1 cellular context compared by ENCODE assay signal in the genomic region with DNA sequence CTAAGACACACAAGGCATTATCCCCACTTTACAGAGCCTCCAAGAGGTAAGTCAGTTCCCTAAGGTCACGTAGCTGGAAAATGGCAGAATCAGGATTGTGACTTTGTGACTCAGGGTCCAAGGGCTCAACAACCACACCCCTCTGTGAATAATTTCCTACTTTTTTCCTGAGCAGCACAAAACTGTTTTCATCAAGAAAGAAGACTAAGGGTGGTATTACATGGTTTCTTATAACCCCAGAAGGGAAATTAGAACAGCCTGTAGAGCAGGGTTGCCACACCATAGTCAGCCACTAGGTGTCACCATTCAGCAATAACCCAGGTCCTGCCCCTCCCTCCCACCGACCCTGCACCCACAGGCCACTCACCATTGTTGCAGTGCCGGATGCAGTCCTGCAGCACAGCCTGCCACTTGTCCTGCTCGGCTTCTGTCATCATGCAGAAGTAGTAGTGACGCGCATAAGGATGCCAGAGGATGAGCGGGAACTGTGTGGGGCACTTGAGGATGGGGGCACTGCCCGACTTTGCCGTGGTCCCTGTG.
A peak's percentile ranks its signal among the peaks of the same experiment; 100 is the strongest.
TF ChIP-seq lines count a peak whose summit lies in the region.

No MANE protein-coding gene starts in this region.

TF ChIP-seq in K562, 482 proteins besides CTCF, POLR2A, EP300 and RAD21 (continued from another document):
- no peak for TF ChIP-seq BCL6 (CRISPR knock-in tag; IDR thresholded peaks at IDR 0.05)
- no peak for TF ChIP-seq POU5F1 (IDR thresholded peaks at IDR 0.05; ENCODE audit: borderline replicate concordance, low read depth, low read length, partially characterized antibody)
- TF ChIP-seq MTA3 (IDR thresholded peaks at IDR 0.05; ENCODE audit: borderline replicate concordance): peak; percentile 49; the same call in 1 of the 2 replicates
- TF ChIP-seq, protein P1, sequence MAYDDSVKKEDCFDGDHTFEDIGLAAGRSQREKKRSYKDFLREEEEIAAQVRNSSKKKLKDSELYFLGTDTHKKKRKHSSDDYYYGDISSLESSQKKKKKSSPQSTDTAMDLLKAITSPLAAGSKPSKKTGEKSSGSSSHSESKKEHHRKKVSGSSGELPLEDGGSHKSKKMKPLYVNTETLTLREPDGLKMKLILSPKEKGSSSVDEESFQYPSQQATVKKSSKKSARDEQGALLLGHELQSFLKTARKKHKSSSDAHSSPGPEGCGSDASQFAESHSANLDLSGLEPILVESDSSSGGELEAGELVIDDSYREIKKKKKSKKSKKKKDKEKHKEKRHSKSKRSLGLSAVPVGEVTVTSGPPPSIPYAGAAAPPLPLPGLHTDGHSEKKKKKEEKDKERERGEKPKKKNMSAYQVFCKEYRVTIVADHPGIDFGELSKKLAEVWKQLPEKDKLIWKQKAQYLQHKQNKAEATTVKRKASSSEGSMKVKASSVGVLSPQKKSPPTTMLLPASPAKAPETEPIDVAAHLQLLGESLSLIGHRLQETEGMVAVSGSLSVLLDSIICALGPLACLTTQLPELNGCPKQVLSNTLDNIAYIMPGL (CRISPR knock-in tag; IDR thresholded peaks at IDR 0.05): no peak
- TF ChIP-seq, protein P2, sequence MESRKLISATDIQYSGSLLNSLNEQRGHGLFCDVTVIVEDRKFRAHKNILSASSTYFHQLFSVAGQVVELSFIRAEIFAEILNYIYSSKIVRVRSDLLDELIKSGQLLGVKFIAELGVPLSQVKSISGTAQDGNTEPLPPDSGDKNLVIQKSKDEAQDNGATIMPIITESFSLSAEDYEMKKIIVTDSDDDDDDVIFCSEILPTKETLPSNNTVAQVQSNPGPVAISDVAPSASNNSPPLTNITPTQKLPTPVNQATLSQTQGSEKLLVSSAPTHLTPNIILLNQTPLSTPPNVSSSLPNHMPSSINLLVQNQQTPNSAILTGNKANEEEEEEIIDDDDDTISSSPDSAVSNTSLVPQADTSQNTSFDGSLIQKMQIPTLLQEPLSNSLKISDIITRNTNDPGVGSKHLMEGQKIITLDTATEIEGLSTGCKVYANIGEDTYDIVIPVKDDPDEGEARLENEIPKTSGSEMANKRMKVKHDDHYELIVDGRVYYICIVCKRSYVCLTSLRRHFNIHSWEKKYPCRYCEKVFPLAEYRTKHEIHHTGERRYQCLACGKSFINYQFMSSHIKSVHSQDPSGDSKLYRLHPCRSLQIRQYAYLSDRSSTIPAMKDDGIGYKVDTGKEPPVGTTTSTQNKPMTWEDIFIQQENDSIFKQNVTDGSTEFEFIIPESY (CRISPR knock-in tag; IDR thresholded peaks at IDR 0.05): peak; percentile 67; the same call in 1 of the 2 replicates
- TF ChIP-seq, protein P3, sequence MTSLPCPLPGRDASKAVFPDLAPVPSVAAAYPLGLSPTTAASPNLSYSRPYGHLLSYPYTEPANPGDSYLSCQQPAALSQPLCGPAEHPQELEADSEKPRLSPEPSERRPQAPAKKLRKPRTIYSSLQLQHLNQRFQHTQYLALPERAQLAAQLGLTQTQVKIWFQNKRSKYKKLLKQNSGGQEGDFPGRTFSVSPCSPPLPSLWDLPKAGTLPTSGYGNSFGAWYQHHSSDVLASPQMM (CRISPR knock-in tag; IDR thresholded peaks at IDR 0.05): no peak
- TF ChIP-seq, protein P4, sequence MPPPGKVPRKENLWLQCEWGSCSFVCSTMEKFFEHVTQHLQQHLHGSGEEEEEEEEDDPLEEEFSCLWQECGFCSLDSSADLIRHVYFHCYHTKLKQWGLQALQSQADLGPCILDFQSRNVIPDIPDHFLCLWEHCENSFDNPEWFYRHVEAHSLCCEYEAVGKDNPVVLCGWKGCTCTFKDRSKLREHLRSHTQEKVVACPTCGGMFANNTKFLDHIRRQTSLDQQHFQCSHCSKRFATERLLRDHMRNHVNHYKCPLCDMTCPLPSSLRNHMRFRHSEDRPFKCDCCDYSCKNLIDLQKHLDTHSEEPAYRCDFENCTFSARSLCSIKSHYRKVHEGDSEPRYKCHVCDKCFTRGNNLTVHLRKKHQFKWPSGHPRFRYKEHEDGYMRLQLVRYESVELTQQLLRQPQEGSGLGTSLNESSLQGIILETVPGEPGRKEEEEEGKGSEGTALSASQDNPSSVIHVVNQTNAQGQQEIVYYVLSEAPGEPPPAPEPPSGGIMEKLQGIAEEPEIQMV (tag; conservative IDR thresholded peaks at IDR 0.05; ENCODE audit: low read depth): no peak
- 0 out of 2 replicates have a peak, but pooled peaks have one; percentile 33 for TF ChIP-seq GABPB1 (CRISPR knock-in tag; IDR thresholded peaks at IDR 0.05)
- TF ChIP-seq CBX3 (IDR thresholded peaks at IDR 0.05; ENCODE audit: borderline replicate concordance in 1 of 2, low read length in 2 of 2): peak in 1 of 2 experiments; percentile 100; a peak in 2 of 3 replicates
- TF ChIP-seq, protein P5, sequence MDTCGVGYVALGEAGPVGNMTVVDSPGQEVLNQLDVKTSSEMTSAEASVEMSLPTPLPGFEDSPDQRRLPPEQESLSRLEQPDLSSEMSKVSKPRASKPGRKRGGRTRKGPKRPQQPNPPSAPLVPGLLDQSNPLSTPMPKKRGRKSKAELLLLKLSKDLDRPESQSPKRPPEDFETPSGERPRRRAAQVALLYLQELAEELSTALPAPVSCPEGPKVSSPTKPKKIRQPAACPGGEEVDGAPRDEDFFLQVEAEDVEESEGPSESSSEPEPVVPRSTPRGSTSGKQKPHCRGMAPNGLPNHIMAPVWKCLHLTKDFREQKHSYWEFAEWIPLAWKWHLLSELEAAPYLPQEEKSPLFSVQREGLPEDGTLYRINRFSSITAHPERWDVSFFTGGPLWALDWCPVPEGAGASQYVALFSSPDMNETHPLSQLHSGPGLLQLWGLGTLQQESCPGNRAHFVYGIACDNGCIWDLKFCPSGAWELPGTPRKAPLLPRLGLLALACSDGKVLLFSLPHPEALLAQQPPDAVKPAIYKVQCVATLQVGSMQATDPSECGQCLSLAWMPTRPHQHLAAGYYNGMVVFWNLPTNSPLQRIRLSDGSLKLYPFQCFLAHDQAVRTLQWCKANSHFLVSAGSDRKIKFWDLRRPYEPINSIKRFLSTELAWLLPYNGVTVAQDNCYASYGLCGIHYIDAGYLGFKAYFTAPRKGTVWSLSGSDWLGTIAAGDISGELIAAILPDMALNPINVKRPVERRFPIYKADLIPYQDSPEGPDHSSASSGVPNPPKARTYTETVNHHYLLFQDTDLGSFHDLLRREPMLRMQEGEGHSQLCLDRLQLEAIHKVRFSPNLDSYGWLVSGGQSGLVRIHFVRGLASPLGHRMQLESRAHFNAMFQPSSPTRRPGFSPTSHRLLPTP (IDR thresholded peaks at IDR 0.05; ENCODE audit: borderline replicate concordance, extremely low read depth, insufficient read length): peak; percentile 43
- TF ChIP-seq, protein P6, sequence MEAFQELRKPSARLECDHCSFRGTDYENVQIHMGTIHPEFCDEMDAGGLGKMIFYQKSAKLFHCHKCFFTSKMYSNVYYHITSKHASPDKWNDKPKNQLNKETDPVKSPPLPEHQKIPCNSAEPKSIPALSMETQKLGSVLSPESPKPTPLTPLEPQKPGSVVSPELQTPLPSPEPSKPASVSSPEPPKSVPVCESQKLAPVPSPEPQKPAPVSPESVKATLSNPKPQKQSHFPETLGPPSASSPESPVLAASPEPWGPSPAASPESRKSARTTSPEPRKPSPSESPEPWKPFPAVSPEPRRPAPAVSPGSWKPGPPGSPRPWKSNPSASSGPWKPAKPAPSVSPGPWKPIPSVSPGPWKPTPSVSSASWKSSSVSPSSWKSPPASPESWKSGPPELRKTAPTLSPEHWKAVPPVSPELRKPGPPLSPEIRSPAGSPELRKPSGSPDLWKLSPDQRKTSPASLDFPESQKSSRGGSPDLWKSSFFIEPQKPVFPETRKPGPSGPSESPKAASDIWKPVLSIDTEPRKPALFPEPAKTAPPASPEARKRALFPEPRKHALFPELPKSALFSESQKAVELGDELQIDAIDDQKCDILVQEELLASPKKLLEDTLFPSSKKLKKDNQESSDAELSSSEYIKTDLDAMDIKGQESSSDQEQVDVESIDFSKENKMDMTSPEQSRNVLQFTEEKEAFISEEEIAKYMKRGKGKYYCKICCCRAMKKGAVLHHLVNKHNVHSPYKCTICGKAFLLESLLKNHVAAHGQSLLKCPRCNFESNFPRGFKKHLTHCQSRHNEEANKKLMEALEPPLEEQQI (IDR thresholded peaks at IDR 0.05): peak; percentile 95
- 0 out of 2 replicates have a peak, but pooled peaks have one; percentile 7 for TF ChIP-seq SMC3 (conservative IDR thresholded peaks at IDR 0.05; ENCODE audit: insufficient read depth, low read depth, low read length)
- peak; percentile 67 for TF ChIP-seq CHD4 (IDR thresholded peaks at IDR 0.05; ENCODE audit: insufficient read depth, insufficient replicate concordance, low read depth, low read length, poor library complexity, severe bottlenecking)
- TF ChIP-seq ZNF764 (CRISPR knock-in tag; IDR thresholded peaks at IDR 0.05; ENCODE audit: low read depth): peak; percentile 100
- no peak for TF ChIP-seq SRSF1 (IDR thresholded peaks at IDR 0.05; ENCODE audit: low read depth, low read length)
- peak; percentile 97 for TF ChIP-seq CBX5 (IDR thresholded peaks at IDR 0.05; ENCODE audit: borderline replicate concordance, low read depth)
- TF ChIP-seq, protein P7, sequence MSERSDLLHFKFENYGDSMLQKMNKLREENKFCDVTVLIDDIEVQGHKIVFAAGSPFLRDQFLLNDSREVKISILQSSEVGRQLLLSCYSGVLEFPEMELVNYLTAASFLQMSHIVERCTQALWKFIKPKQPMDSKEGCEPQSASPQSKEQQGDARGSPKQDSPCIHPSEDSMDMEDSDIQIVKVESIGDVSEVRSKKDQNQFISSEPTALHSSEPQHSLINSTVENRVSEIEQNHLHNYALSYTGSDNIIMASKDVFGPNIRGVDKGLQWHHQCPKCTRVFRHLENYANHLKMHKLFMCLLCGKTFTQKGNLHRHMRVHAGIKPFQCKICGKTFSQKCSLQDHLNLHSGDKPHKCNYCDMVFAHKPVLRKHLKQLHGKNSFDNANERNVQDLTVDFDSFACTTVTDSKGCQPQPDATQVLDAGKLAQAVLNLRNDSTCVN (CRISPR knock-in tag; IDR thresholded peaks at IDR 0.05): no peak
- TF ChIP-seq, protein P8, sequence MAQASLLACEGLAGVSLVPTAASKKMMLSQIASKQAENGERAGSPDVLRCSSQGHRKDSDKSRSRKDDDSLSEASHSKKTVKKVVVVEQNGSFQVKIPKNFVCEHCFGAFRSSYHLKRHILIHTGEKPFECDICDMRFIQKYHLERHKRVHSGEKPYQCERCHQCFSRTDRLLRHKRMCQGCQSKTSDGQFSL (CRISPR knock-in tag; IDR thresholded peaks at IDR 0.05): peak; percentile 55; the same call in 1 of the 2 replicates
- TF ChIP-seq, protein P8 (tag; IDR thresholded peaks at IDR 0.05): no peak
- no peak for TF ChIP-seq NFATC3 (IDR thresholded peaks at IDR 0.05)
- TF ChIP-seq ETV1 (tag; conservative IDR thresholded peaks at IDR 0.05; ENCODE audit: low read depth): no peak
- TF ChIP-seq, protein P9, sequence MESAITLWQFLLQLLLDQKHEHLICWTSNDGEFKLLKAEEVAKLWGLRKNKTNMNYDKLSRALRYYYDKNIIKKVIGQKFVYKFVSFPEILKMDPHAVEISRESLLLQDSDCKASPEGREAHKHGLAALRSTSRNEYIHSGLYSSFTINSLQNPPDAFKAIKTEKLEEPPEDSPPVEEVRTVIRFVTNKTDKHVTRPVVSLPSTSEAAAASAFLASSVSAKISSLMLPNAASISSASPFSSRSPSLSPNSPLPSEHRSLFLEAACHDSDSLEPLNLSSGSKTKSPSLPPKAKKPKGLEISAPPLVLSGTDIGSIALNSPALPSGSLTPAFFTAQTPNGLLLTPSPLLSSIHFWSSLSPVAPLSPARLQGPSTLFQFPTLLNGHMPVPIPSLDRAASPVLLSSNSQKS (CRISPR knock-in tag; IDR thresholded peaks at IDR 0.05): no peak
- 0 out of 2 replicates have a peak, but pooled peaks have one; percentile 26 for TF ChIP-seq POLR2G (IDR thresholded peaks at IDR 0.05; ENCODE audit: low read depth, low read length)
- peak; percentile 73 for TF ChIP-seq XRCC5 (IDR thresholded peaks at IDR 0.05; ENCODE audit: low read depth, low read length)
- TF ChIP-seq, protein P10, sequence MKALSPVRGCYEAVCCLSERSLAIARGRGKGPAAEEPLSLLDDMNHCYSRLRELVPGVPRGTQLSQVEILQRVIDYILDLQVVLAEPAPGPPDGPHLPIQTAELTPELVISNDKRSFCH (CRISPR knock-in tag; IDR thresholded peaks at IDR 0.05): no peak
- TF ChIP-seq, protein P10 (tag; IDR thresholded peaks at IDR 0.05): 0 out of 2 replicates have a peak, but pooled peaks have one; percentile 25
- peak; percentile 48 to 74 for TF ChIP-seq TRIM24 (IDR thresholded peaks at IDR 0.05)
- no peak for TF ChIP-seq GATA2 (CRISPR knock-in tag; IDR thresholded peaks at IDR 0.05)
- TF ChIP-seq NR2C2 (CRISPR knock-in tag; IDR thresholded peaks at IDR 0.05): no peak
- TF ChIP-seq NR2C2 (tag; IDR thresholded peaks at IDR 0.05): no peak
- 0 out of 2 replicates have a peak, but pooled peaks have one; percentile 40 for TF ChIP-seq MIER1 (IDR thresholded peaks at IDR 0.05; ENCODE audit: low read depth)
- TF ChIP-seq, protein P11, sequence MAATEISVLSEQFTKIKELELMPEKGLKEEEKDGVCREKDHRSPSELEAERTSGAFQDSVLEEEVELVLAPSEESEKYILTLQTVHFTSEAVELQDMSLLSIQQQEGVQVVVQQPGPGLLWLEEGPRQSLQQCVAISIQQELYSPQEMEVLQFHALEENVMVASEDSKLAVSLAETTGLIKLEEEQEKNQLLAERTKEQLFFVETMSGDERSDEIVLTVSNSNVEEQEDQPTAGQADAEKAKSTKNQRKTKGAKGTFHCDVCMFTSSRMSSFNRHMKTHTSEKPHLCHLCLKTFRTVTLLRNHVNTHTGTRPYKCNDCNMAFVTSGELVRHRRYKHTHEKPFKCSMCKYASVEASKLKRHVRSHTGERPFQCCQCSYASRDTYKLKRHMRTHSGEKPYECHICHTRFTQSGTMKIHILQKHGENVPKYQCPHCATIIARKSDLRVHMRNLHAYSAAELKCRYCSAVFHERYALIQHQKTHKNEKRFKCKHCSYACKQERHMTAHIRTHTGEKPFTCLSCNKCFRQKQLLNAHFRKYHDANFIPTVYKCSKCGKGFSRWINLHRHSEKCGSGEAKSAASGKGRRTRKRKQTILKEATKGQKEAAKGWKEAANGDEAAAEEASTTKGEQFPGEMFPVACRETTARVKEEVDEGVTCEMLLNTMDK (IDR thresholded peaks at IDR 0.05; ENCODE audit: borderline replicate concordance, insufficient read depth, low read depth, low read length, poor library complexity, severe bottlenecking): peak; percentile 16
- TF ChIP-seq ADNP (tag; IDR thresholded peaks at IDR 0.05): 0 out of 2 replicates have a peak, but pooled peaks have one; percentile 50
- peak; percentile 98 for TF ChIP-seq TRIM28 (IDR thresholded peaks at IDR 0.05)
- TF ChIP-seq HCFC1 (IDR thresholded peaks at IDR 0.05; ENCODE audit: low read depth, low read length): 0 out of 2 replicates have a peak, but pooled peaks have one; percentile 35
- TF ChIP-seq GTF2A2 (tag; IDR thresholded peaks at IDR 0.05): no peak
